8 cellular contexts compared by ENCODE assay signal in the genomic region with DNA sequence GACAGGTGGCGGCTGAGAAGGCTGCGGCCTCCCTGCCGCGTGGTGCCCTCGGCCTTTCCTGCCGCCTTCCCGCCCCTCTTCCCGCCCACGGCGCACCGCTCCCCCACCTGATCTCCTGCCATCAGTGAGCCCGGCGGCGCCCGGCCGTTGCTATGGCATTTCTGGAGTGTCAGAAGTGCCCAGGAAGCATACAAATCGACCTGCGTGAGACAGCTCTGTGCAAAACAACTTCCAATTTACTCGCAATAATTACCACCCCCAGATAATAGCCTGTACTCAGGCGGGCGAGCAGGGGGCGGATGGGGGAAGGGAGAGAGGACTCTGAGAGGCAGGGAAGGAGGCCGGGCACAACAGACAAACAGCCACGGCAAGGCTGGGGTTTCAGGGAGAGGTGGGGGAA. TPM values are rescaled to one million over a fixed set of nuclear protein-coding genes. Genes with fewer than 3 reads are reported as not detected.
DNase-seq lines count a peak whose midpoint lies in the region; ATAC-seq and TF ChIP-seq lines count a peak whose summit lies in the region.
"Had no signal": no experiment of that assay in that cellular context is flagged by ENCODE, and none has a peak within 500 bp of the region (broad histone marks: within the 10 kb centered on the region; RNA-seq: fewer than 3 reads in every experiment).

No MANE protein-coding gene starts in this region.

- DNase-seq in NCI-H1105 (lab: John Stamatoyannopoulos, UW) (peak; percentile 80), NCI-H510A treated with DMSO at 0.1 percent for 48 hours (lab: John Stamatoyannopoulos, UW) (peak; percentile 58), smooth muscle cell (lab: John Stamatoyannopoulos, UW; ENCODE audit: unreplicated experiment) (no peak)
- no peak for DNase-seq in NK-92 treated with Interleukin-12 subunit alpha and Interleukin-12 subunit beta, amount 100 ng/mL, for 24 hours (lab: John Stamatoyannopoulos, UW)
- DNase-seq: effector CD4-positive, alpha-beta T cell had no signal

- H3K79me2 ChIP-seq in smooth muscle cell (ENCODE audit: low read depth): no peaks in the 10 kb centered on the region

- H3F3A ChIP-seq in smooth muscle cell (ENCODE audit: low read depth): no peaks in the 10 kb centered on the region

- no peak overlapping the region for H3K27ac ChIP-seq in iPS-20b (ENCODE audit: low read length)
- no peak overlapping the region for H3K27ac ChIP-seq in smooth muscle cell (ENCODE audit: low read depth)

- WGBS in smooth muscle cell (ENCODE audit: low lambda C conversion rate): 57% methylated on average over 24 of the region's 24 CpGs

- ATAC-seq in GM19328 (IDR thresholded peaks at IDR 0.05; ENCODE audit: unreplicated experiment): no peak
- ATAC-seq in GM21825 (IDR thresholded peaks at IDR 0.05; ENCODE audit: unreplicated experiment): no peak

- H3K9ac ChIP-seq in iPS-20b (ENCODE audit: low read depth, low read length) (peak overlapping the region; percentile 53; the same call in 1 of the 2 replicates), smooth muscle cell (ENCODE audit: low read depth) (no peak overlapping the region)

- peaks cover 10% of the 10 kb centered on the region; the same call in 1 of the 2 replicates for H3K4me1 ChIP-seq in iPS-20b (ENCODE audit: insufficient read depth, low read length)
- H3K4me1 ChIP-seq in smooth muscle cell (ENCODE audit: low read depth): no peaks in the 10 kb centered on the region

- no peaks in the 10 kb centered on the region for H4K20me1 ChIP-seq in smooth muscle cell (ENCODE audit: low read depth)

- H3K27me3 ChIP-seq in iPS-20b (ENCODE audit: insufficient read depth, low read length) (no peaks in the 10 kb centered on the region), smooth muscle cell (ENCODE audit: low read depth) (no peaks in the 10 kb centered on the region)

- H3K36me3 ChIP-seq in iPS-20b (ENCODE audit: insufficient read depth, low read depth, low read length) (no peaks in the 10 kb centered on the region), smooth muscle cell (ENCODE audit: low read depth) (no peaks in the 10 kb centered on the region)

- peak overlapping the region; percentile 40 for H3K4me2 ChIP-seq in smooth muscle cell

- no peak overlapping the region for H2AFZ ChIP-seq in smooth muscle cell (ENCODE audit: low read depth)

- H3K4me3 ChIP-seq in iPS-20b (ENCODE audit: low read length): peak overlapping the region; percentile 56; the same call in 1 of the 2 replicates
- H3K4me3 ChIP-seq in smooth muscle cell: no peak overlapping the region

- H3K9me3 ChIP-seq in iPS-20b (ENCODE audit: insufficient read depth, low read depth, low read length) (no peaks in the 10 kb centered on the region), smooth muscle cell (replicated peaks; ENCODE audit: low read depth) (no peaks in the 10 kb centered on the region)

- no peak for TF ChIP-seq CTCF in smooth muscle cell (IDR thresholded peaks at IDR 0.05; ENCODE audit: borderline replicate concordance, insufficient read depth, poor library complexity, severe bottlenecking)

RNA-seq across cellular contexts. Expression of a gene that starts 16.6 kb away (rescaled TPM):
- total RNA-seq in smooth muscle cell: 1.5 and 2.8 TPM in 2 replicates
- polyA plus RNA-seq in smooth muscle cell: 0.76 and 0.89 TPM in 2 replicates

RNA-seq across cellular contexts. Expression of a gene that starts 21.6 kb away (rescaled TPM):
- total RNA-seq in smooth muscle cell: 618 and 691 TPM in 2 replicates
- polyA plus RNA-seq in smooth muscle cell: 190 and 228 TPM in 2 replicates

RNA-seq across cellular contexts. Expression of a gene that starts 50.3 kb away (rescaled TPM):
- 1.0 TPM in 1 of 2 replicates, not detected in the other for total RNA-seq in smooth muscle cell
- 0.42 and 1.1 TPM in 2 replicates for polyA plus RNA-seq in smooth muscle cell

Comparison
In these comparisons a context has a peak if more than half of its experiments do, and no peak if none do; other contexts are left out.
1. DNase-seq: peak in NCI-H1105 (single experiment) and NCI-H510A treated with DMSO at 0.1 percent for 48 hours (single experiment); none in smooth muscle cell (single experiment) and NK-92 treated with Interleukin-12 subunit alpha and Interleukin-12 subunit beta, amount 100 ng/mL, for 24 hours (single experiment).